8 cellular contexts compared by ENCODE assay signal in the genomic region with DNA sequence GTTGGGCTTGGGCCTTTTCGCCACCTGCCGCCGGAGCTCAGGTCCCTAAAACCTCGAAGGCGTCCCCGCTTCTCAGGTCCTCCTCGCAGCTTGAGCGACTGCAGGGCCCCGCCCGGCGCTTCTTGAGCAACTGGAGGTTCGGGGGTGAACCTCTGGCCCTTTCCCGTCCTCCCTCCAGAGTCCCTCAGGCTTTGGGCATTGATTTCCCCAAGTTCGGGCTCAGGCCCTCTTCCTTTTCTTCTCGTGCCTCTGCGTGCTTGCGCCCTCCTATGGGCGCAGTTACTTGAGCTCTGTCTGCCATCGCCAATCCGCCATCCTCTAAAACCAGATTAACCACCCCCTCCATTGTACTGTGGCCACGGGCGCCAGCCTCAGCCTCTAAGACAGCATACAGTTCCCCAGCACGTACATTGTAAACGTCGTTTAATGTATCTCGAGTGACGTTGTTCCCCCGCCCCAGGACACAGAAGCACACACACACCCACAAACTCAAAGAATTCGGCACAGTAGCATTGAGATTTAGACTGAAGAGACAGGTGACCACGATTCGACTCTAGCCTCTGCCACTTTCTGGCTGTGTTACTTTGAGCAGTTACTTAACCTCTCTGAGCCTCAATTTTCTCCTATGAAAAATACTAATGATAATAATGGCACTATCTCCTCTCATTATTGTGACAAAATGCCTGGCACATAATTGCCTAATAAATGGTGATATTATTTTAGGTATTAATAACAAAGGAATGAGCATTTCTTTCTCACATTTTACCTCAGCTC. TPM values are rescaled to one million over a fixed set of nuclear protein-coding genes. Genes with fewer than 3 reads are reported as not detected.
DNase-seq lines count a peak whose midpoint lies in the region; ATAC-seq, FAIRE-seq and TF ChIP-seq lines count a peak whose summit lies in the region.

No MANE protein-coding gene starts in this region.

- DNase-seq in DMS153 treated with DMSO at 0.1 percent for 48 hours (lab: John Stamatoyannopoulos, UW; ENCODE audit: unreplicated experiment) (peak; percentile 95), GM20000 (ENCODE audit: low spot score) (peak; percentile 71), HL-60 (ENCODE audit: low read depth in 1 of 2, low spot score in 1 of 2) (peak; percentile 71 to 79), Panc1 (ENCODE audit: low read depth, low spot score) (peak; percentile 42), glomerular endothelial cell (ENCODE audit: extremely low read depth, low read depth, low spot score) (peak; percentile 27), omental fat pad (ENCODE audit: low spot score) (no peak), HTR-8/SVneo (ENCODE audit: insufficient read length, low spot score) (no peak)
- DNase-seq in activated naive CD4-positive, alpha-beta T cell treated with anti-CD3 and anti-CD28 coated beads, Interleukin-2, amount 50 U/mL, for 16 hours, result peak; percentile 62

- H3K36me3 ChIP-seq in Panc1 (ENCODE audit: control insufficient read depth, insufficient read depth, low read length), result no peaks in the 10 kb centered on the region

- H3K4me3 ChIP-seq in HL-60 (replicated peaks; ENCODE audit: insufficient read depth, low read length), result peak overlapping the region; percentile 46
- H3K4me3 ChIP-seq in Panc1 (ENCODE audit: low read depth in 2 of 2, low read length in 2 of 2), result peak overlapping the region; percentile 50 to 65

- in situ Hi-C loops in Panc1 (cut with HindIII; ENCODE audit: low pct_unique_long_range_greater_than_20kb, low sequenced_read_pairs), result no loop called here

- peak overlapping the region; percentile 70 for H3K27ac ChIP-seq in HL-60 (replicated peaks)
- H3K27ac ChIP-seq in Panc1 (ENCODE audit: low read length), result peak overlapping the region; percentile 75

- POLR2A ChIA-PET in Panc1 (lab: Charles Lee), result interaction anchor here (0.5 to 0.6 kb wide), 2 partner anchors 15 to 920 kb away, joined by 3 to 8 read pairs; no protein-coding TSS in a partner anchor

- TF ChIP-seq CTCF in GM20000 (IDR thresholded peaks at IDR 0.05; ENCODE audit: extremely low read depth, missing control alignments), result peak; percentile 50
- TF ChIP-seq CTCF in HL-60 (IDR thresholded peaks at IDR 0.05; ENCODE audit: insufficient read depth, low read length), result no peak
- peak; percentile 75 for TF ChIP-seq CTCF in Panc1 (IDR thresholded peaks at IDR 0.05)
- no peak for TF ChIP-seq CTCF in omental fat pad (IDR thresholded peaks at IDR 0.05)

- H3K4me1 ChIP-seq in Panc1 (ENCODE audit: control insufficient read depth, insufficient read depth, low read length), result peaks cover 8% of the 10 kb centered on the region

- FAIRE-seq in HTR-8/SVneo (lab: Jason Lieb, UNC), result no peak

- no peaks in the 10 kb centered on the region for H3K9me3 ChIP-seq in Panc1 (ENCODE audit: control insufficient read depth, insufficient read depth, low read depth, low read length)

- peak; percentile 79 for ATAC-seq in Panc1
- peak; percentile 24 for ATAC-seq in omental fat pad (ENCODE audit: low FRiP score)

- no TSS peak for BruUV-seq in Panc1 (replicated peaks; lab: Mats Ljungman, UMichigan)

- H3K27me3 ChIP-seq in HL-60 (ENCODE audit: insufficient read depth, poor library complexity, severe bottlenecking) (no peaks in the 10 kb centered on the region), Panc1 (ENCODE audit: control insufficient read depth, insufficient read depth, low read length) (peaks cover 15% of the 10 kb centered on the region)

- CTCF ChIA-PET in Panc1 (lab: Charles Lee), result interaction anchor here (0.6 to 2.0 kb wide), 9 partner anchors 10 to 323 kb away, joined by 3 to 13 read pairs (median 4); no protein-coding TSS in a partner anchor

- intact Hi-C loops in Panc1 (cut with micrococcal nuclease; ENCODE audit: unreplicated experiment), result no loop called here

RNA-seq across cellular contexts. Expression of gene BTG2, which starts 22.6 kb away (rescaled TPM):
- 6.1 TPM for total RNA-seq in Panc1 (2021; ENCODE audit: unreplicated experiment)
- 1.5 TPM for polyA plus RNA-seq in Panc1 (2012; ENCODE audit: insufficient read length)
- 35.9 and 54.7 TPM in 2 replicates for total RNA-seq in glomerular endothelial cell
- 100 to 1,000 TPM in 3 of 4 donors, 10 to 100 TPM in 1; 76.3 to 654 (median 238) TPM for total RNA-seq in omental fat pad

RNA-seq across cellular contexts. Expression of gene FMOD, which starts 23.1 kb away (rescaled TPM):
- total RNA-seq in Panc1 (2021; ENCODE audit: unreplicated experiment) (not detected), glomerular endothelial cell (0.93 and 1.8 TPM in 2 replicates), omental fat pad (100 to 1,000 TPM in 2 of 4 donors, 10 to 100 TPM in 2; 50.6 to 179 (median 90.4) TPM)
- not detected for polyA plus RNA-seq in Panc1 (2012; ENCODE audit: insufficient read length)

Comparison
In these comparisons a context has a peak if more than half of its experiments do, and no peak if none do; other contexts are left out.
1. DNase-seq: peak in DMS153 treated with DMSO at 0.1 percent for 48 hours (single experiment), GM20000 (single experiment), HL-60 (2 of 2), Panc1 (single experiment), activated naive CD4-positive, alpha-beta T cell treated with anti-CD3 and anti-CD28 coated beads, Interleukin-2, amount 50 U/mL, for 16 hours (single experiment) and glomerular endothelial cell (single experiment); none in omental fat pad (single experiment) and HTR-8/SVneo (single experiment).
2. CTCF ChIP-seq: peak in GM20000 (single experiment) and Panc1 (single experiment); none in HL-60 (single experiment) and omental fat pad (0 of 3).
3. RNA of gene FMOD, which starts 23.1 kb away (total RNA-seq): 50.6 to 179 TPM in omental fat pad; 0.93 to 1.8 TPM in glomerular endothelial cell and not detected in Panc1 (single experiment); every median in the first group is over 10 times any median in the second.